ENCODE assay signal across 14 cellular contexts in the genomic region with DNA sequence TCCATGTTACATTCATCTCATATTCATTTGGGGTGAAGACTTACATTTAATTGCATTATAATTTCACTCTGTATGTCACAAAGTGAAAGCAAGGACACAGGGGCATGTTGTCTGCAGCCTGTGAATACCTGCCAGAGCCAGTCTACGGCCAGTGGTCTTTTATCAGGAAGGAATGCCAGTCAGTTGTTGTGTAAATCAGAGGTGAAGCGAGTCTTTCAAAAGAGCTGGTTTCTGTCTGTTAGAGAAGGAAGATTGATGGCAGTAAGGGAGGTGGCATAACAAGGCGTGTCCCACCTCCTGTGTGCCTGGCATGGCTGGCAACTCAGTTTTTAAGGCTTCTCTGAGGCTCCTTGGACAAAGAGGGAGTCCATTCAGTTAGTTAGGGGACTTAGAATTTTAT. TPM values are rescaled to one million over a fixed set of nuclear protein-coding genes. Genes with fewer than 3 reads are reported as not detected.
"Had no signal": no experiment of that assay in that cellular context is flagged by ENCODE, and none has a peak within 500 bp of the region (broad histone marks: within the 10 kb centered on the region; RNA-seq: fewer than 3 reads in every experiment).

No MANE protein-coding gene starts in this region.

- H3K36me3 ChIP-seq: ascending aorta, esophagus muscularis mucosa, right lobe of liver, tibial nerve had no signal

- H3K9me3 Mint-ChIP-seq: stimulated activated naive B cell treated with anti-CD40 and anti-IgM and Interleukin-4, amounts not matched to agents 10 μg/mL and 1 μg/mL and 100 μg/mL, for 72 hours had no signal

- H3K27me3 ChIP-seq: ascending aorta, right lobe of liver, tibial nerve had no signal

- H3K9me3 ChIP-seq: ascending aorta, esophagus muscularis mucosa, right lobe of liver, tibial nerve had no signal

- DNase-seq: activated CD4-positive, alpha-beta T cell treated with anti-CD3 and anti-CD28 coated beads for 1 hour; activated CD4-positive, alpha-beta T cell treated with anti-CD3 and anti-CD28 coated beads, Interleukin-2, amount 50 U/mL, for 48 hours; activated T-cell treated with anti-CD3 and anti-CD28 coated beads, Interleukin-2, amount 50 U/mL, for 48 hours; hypothalamus; islet precursor cell; left ventricle myocardium superior; midbrain; posterior cingulate gyrus; right lobe of liver; stimulated activated naive B cell treated with anti-CD40 and anti-IgM and Interleukin-4, amounts not matched to agents 10 μg/mL and 1 μg/mL and 100 μg/mL, for 72 hours had no signal

- H3K27ac ChIP-seq: ascending aorta, esophagus muscularis mucosa, right lobe of liver, tibial nerve had no signal

- H3K27me3 Mint-ChIP-seq: stimulated activated naive B cell treated with anti-CD40 and anti-IgM and Interleukin-4, amounts not matched to agents 10 μg/mL and 1 μg/mL and 100 μg/mL, for 72 hours had no signal

- ATAC-seq: left ventricle myocardium superior; right lobe of liver; stimulated activated naive B cell treated with anti-CD40 and anti-IgM and Interleukin-4, amounts not matched to agents 10 μg/mL and 1 μg/mL and 100 μg/mL, for 72 hours had no signal

- H3K4me3 Mint-ChIP-seq: stimulated activated naive B cell treated with anti-CD40 and anti-IgM and Interleukin-4, amounts not matched to agents 10 μg/mL and 1 μg/mL and 100 μg/mL, for 72 hours had no signal

- H3K36me3 Mint-ChIP-seq: stimulated activated naive B cell treated with anti-CD40 and anti-IgM and Interleukin-4, amounts not matched to agents 10 μg/mL and 1 μg/mL and 100 μg/mL, for 72 hours had no signal

- H3K4me3 ChIP-seq: ascending aorta, esophagus muscularis mucosa, right lobe of liver, tibial nerve had no signal

- H3K4me1 ChIP-seq: ascending aorta, right lobe of liver, tibial nerve had no signal

RNA-seq across cellular contexts. Expression of a gene that starts 18.1 kb away (rescaled TPM):
- total RNA-seq: fibroblast of villous mesenchyme had no signal
